1 cellular context compared by ENCODE assay signal in the genomic region with DNA sequence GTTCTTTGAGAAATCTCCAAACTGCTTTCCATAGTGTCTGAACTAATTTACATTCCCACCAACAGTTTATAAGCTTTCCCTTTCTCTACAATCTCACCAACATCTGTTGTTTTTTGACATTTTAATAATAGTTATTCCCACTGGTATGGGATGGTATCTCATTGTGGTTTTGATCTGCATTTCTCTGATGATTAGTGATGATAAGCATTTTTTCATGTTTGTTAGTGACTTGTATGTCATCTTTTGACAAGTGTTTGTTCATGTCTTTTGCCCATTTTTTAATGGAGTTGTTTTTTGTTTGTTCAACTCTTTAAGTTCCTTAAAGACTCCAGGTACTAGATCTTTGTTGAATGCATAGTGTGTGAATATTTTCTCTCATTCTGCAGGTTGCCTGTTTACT.
TF ChIP-seq lines count a peak whose summit lies in the region.

No MANE protein-coding gene starts in this region.

TF ChIP-seq in K562, 482 proteins besides CTCF, POLR2A, EP300 and RAD21 (continued from another document):
- TF ChIP-seq, protein P1, sequence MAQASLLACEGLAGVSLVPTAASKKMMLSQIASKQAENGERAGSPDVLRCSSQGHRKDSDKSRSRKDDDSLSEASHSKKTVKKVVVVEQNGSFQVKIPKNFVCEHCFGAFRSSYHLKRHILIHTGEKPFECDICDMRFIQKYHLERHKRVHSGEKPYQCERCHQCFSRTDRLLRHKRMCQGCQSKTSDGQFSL (CRISPR knock-in tag; IDR thresholded peaks at IDR 0.05) = no peak
- TF ChIP-seq, protein P1 (tag; IDR thresholded peaks at IDR 0.05) = no peak
- 0 out of 2 replicates have a peak, but pooled peaks have one; percentile 31 for TF ChIP-seq ZNF316 (IDR thresholded peaks at IDR 0.05)
- no peak for TF ChIP-seq ZNF184 (CRISPR knock-in tag; IDR thresholded peaks at IDR 0.05)
- no peak for TF ChIP-seq ZNF79 (CRISPR knock-in tag; IDR thresholded peaks at IDR 0.05; ENCODE audit: low read depth)
- TF ChIP-seq NR1H2 (CRISPR knock-in tag; IDR thresholded peaks at IDR 0.05) = no peak
- TF ChIP-seq KHSRP (IDR thresholded peaks at IDR 0.05) = no peak
- TF ChIP-seq SIN3A (IDR thresholded peaks at IDR 0.05; ENCODE audit: borderline replicate concordance in 2 of 2, control insufficient read depth in 1 of 2, low read depth in 2 of 2, low read length in 2 of 2) = no peak
- TF ChIP-seq NCOA4 (IDR thresholded peaks at IDR 0.05; ENCODE audit: partially characterized antibody) = no peak
